ENCODE assay signal across 17 cellular contexts in the genomic region with DNA sequence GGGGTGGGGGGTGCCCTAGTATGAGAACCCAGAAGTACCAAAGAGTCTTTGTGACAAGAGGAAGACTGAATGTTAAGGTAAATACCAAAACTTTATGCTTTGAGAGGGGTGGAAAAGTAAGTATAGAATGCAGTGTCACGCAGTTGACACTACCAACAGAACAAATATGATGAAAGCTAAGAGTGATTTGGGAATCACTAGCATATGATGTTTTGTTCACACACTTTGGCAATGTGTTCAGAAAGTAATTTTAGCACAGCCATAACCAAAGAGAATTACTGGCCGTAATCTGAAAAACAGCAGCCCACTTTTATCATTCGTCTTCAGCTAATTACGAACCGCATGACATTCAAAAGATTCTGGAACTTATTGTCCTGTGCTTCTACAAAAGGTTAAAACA. TPM values are rescaled to one million over a fixed set of nuclear protein-coding genes. Genes with fewer than 3 reads are reported as not detected.
A peak's percentile ranks its signal among the peaks of the same experiment; 100 is the strongest.
DNase-seq lines count a peak whose midpoint lies in the region; ATAC-seq and TF ChIP-seq lines count a peak whose summit lies in the region.
"Had no signal": no experiment of that assay in that cellular context is flagged by ENCODE, and none has a peak within 500 bp of the region (broad histone marks: within the 10 kb centered on the region; RNA-seq: fewer than 3 reads in every experiment).

No MANE protein-coding gene starts in this region.

- no peak for TF ChIP-seq CTCF in heart right ventricle (IDR thresholded peaks at IDR 0.05)
- no peak for TF ChIP-seq CTCF in psoas muscle (IDR thresholded peaks at IDR 0.05)

- WGBS in heart right ventricle, 2 donors: 50 to 66% methylated on average over 5 of the region's 5 CpGs
- WGBS in psoas muscle, 3 donors: 37 to 70% (median 38%) methylated on average over 5 of the region's 5 CpGs

- H3K27me3 ChIP-seq in heart right ventricle (no peaks in the 10 kb centered on the region), psoas muscle (ENCODE audit: insufficient read depth in 3 of 3, low read length in 2 of 3) (no peaks in the 10 kb centered on the region)

- peaks cover 0 to 8% (median 0%) of the 10 kb centered on the region in 9 donors for H3K36me3 ChIP-seq in heart right ventricle
- no peaks in the 10 kb centered on the region for H3K36me3 ChIP-seq in psoas muscle (ENCODE audit: insufficient read depth in 1 of 2, low read depth in 1 of 2)

- H3K27ac ChIP-seq in heart right ventricle: peak overlapping the region in 8 of 10 donors; percentile 1 to 81 (median 50)
- H3K27ac ChIP-seq in psoas muscle: no peak overlapping the region
- H3K27ac ChIP-seq: 22Rv1, A549, C4-2B had no signal

- ATAC-seq in Right ventricle myocardium inferior: peak; percentile 7
- no peak for ATAC-seq in left cardiac atrium
- peak in 4 of 8 donors; percentile 14 to 64 (median 52) for ATAC-seq in heart right ventricle
- ATAC-seq in psoas muscle: peak in 3 of 4 donors; percentile 16 to 61 (median 29)
- no peak for ATAC-seq in HG02840 (IDR thresholded peaks at IDR 0.05; ENCODE audit: low FRiP score, unreplicated experiment)
- ATAC-seq: A549, HCT116, HepG2 had no signal

- no peak overlapping the region for H3K4me3 ChIP-seq in heart right ventricle
- H3K4me3 ChIP-seq in psoas muscle: no peak overlapping the region
- H3K4me3 ChIP-seq: A549 had no signal

- H3K9me3 ChIP-seq in heart right ventricle: no peaks in the 10 kb centered on the region
- no peaks in the 10 kb centered on the region for H3K9me3 ChIP-seq in psoas muscle
- H3K9me3 ChIP-seq: A549, Caco-2 had no signal

- H3K4me1 ChIP-seq in heart right ventricle (peaks cover 0 to 69% (median 39%) of the 10 kb centered on the region in 9 donors), psoas muscle (peaks cover 62% of the 10 kb centered on the region)
- H3K4me1 ChIP-seq: Caco-2 had no signal

- no peak for DNase-seq in Right ventricle myocardium inferior (ENCODE audit: missing footprints)
- no peak for DNase-seq in left cardiac atrium
- no peak for DNase-seq in heart right ventricle
- no peak for DNase-seq in psoas muscle
- no peak for DNase-seq in NCI-H82 treated with DMSO at 0.1 percent for 48 hours (lab: John Stamatoyannopoulos, UW; ENCODE audit: unreplicated experiment)
- DNase-seq in activated CD4-positive, alpha-beta T cell treated with anti-CD3 and anti-CD28 coated beads, Interleukin-2, amount 50 U/mL, for 1 hour: no peak
- DNase-seq: AML-193; Caco-2; CD4-positive, alpha-beta T cell; GOT3; H7 had no signal

- intact Hi-C loops in Right ventricle myocardium inferior (cut with DNase I) (loop anchor here (5.0 kb wide), 1 partner anchor 59 kb away; the partner anchor contains the start of gene ENAH), left cardiac atrium (cut with DNase I) (loop anchor here in 1 of 2 donors (10.0 kb wide), 1 partner anchor 51 kb away; no protein-coding TSS in a partner anchor), heart right ventricle (cut with DNase I) (loop anchor here in 1 of 10 donors (5.0 kb wide), 1 partner anchor 49 kb away; no protein-coding TSS in a partner anchor), psoas muscle (cut with DNase I) (loop anchor here in 1 of 2 donors (10.0 kb wide), 1 partner anchor 61 kb away; the partner anchor contains the start of gene ENAH)

RNA-seq across cellular contexts. Expression of gene ENAH, which starts 59.5 kb away (rescaled TPM):
- total RNA-seq in Right ventricle myocardium inferior (80.0 TPM), left cardiac atrium (10 to 100 TPM; 73.4 to 79.0 TPM), heart right ventricle (100 to 1,000 TPM in 6 of 10 donors, 10 to 100 TPM in 4; 63.3 to 201 (median 115) TPM), psoas muscle (100 to 1,000 TPM; 119 to 262 (median 177) TPM)
- polyA plus RNA-seq in heart right ventricle (10 to 100 TPM; 12.4 to 16.4 TPM), psoas muscle (10 to 100 TPM; 17.1 to 76.4 (median 38.8) TPM)
- total RNA-seq: CD4-positive, alpha-beta T cell had no signal

Comparison
In these comparisons a context has a peak if more than half of its experiments do, and no peak if none do; other contexts are left out.
1. ATAC-seq: peak in Right ventricle myocardium inferior (single experiment) and psoas muscle (3 of 4); none in left cardiac atrium (0 of 2) and HG02840 (single experiment).